8 cellular contexts compared by ENCODE assay signal in the genomic region with DNA sequence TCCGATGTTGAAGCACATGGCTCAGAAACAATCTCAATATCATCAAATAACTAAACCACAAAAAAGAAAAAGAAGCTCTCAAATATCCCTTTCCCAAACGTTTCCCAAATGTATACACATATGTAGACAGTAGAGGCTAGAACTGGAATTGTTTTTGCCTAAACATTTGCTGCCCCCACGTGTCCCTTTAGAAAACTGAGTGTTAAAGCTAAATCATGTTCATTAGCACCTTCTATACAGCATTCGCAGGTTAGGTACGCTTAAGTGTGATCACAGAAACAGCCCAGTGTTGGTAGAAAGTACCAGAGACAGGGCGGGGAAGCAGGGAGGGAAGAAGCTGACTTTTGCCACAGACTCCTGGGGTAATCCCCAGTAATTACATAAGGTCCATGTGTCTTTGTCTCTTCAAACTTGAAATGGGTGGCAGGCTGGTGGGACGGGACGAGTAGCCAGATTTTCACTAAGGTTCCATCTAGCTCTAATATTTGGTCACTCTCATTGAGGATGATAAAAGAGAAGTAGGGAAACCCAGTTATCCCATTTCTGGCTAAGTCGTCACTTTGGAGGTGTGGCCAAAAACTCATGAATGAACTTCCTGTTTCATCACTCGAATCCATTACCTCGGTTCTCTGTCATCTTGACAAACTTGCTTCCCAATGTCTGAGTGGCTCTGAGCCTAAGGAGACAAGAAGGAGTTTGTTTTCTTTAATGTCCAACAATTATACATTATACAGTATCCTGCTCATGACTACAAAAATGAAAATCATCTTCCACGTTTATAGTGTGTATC. TPM values are rescaled to one million over a fixed set of nuclear protein-coding genes. Genes with fewer than 3 reads are reported as not detected.
DNase-seq lines count a peak whose midpoint lies in the region; ATAC-seq and TF ChIP-seq lines count a peak whose summit lies in the region.

No MANE protein-coding gene starts in this region.

- no peak for TF ChIP-seq POLR2A in IMR-90 (IDR thresholded peaks at IDR 0.05; ENCODE audit: low read depth, low read length)

- no TSS peak for BruUV-seq in IMR-90 (replicated peaks; lab: Mats Ljungman, UMichigan)

- no peak overlapping the region for H3K4me3 Mint-ChIP-seq in progenitor cell of endocrine pancreas (ENCODE audit: low read depth)

- H3K4me1 Mint-ChIP-seq in progenitor cell of endocrine pancreas (ENCODE audit: low read depth): peaks cover 7% of the 10 kb centered on the region

- H3K79me1 ChIP-seq in IMR-90 (ENCODE audit: low read depth in 1 of 2, low read length in 2 of 2): no peaks in the 10 kb centered on the region

- no peak overlapping the region for H3K27ac Mint-ChIP-seq in progenitor cell of endocrine pancreas

- no peak overlapping the region for H3K27ac ChIP-seq in cardiac muscle cell
- no peak overlapping the region for H3K27ac ChIP-seq in IMR-90 (ENCODE audit: insufficient read depth, low read length)

- H3K27me3 Mint-ChIP-seq in progenitor cell of endocrine pancreas: peaks cover 62% of the 10 kb centered on the region

- peak overlapping the region; percentile 46; the same call in 1 of the 2 replicates for H3K4me2 ChIP-seq in IMR-90 (ENCODE audit: low read depth, low read length)

- dilution Hi-C loops in IMR-90 (cut with HindIII; ENCODE audit: low sequenced_read_pairs, unreplicated experiment): no loop called here

- 25% methylated on average over 2 of the region's 12 CpGs; no CpG with 5 or more reads in 1 of the 2 experiments for WGBS in IMR-90 (ENCODE audit: extremely low coverage in 2 of 2, insufficient read length in 1 of 2), 2 experiments

- peak overlapping the region; percentile 52; the same call in 1 of the 2 replicates for H2BK120ac ChIP-seq in IMR-90 (ENCODE audit: low read depth, low read length)

- in situ Hi-C loops in IMR-90 (cut with MboI; ENCODE audit: low sequenced_read_pairs): no loop called here

- no peak overlapping the region for H3K56ac ChIP-seq in IMR-90 (ENCODE audit: extremely low read depth, insufficient read depth, low read length)

- H3K36me3 Mint-ChIP-seq in progenitor cell of endocrine pancreas (ENCODE audit: insufficient read depth): no peaks in the 10 kb centered on the region

- DNase-seq in cardiac muscle cell (ENCODE audit: low read depth in 1 of 2, low spot score in 1 of 2) (peak; percentile 57 to 73), Right ventricle myocardium inferior (ENCODE audit: missing footprints) (no peak), IMR-90 (peak; percentile 52), RPMI7951 (ENCODE audit: low read depth) (peak; percentile 75), progenitor cell of endocrine pancreas (ENCODE audit: low spot score, unreplicated experiment) (no peak)
- no peak for DNase-seq in stimulated activated CD4-positive, alpha-beta T cell treated with anti-CD3 and anti-CD28 coated beads, Interleukin-15, amount 100 ng/mL, for 24 hours

- no peaks in the 10 kb centered on the region for H4K20me1 ChIP-seq in IMR-90 (ENCODE audit: insufficient read depth, low read length)

- POLR2A ChIA-PET in IMR-90 (lab: Charles Lee; ENCODE audit: unreplicated experiment): no interaction called here

- CTCF ChIA-PET in IMR-90 (lab: Yijun Ruan, JAX): interaction anchor here (0.6 to 1.4 kb wide), 12 partner anchors 9 to 1956 kb away, joined by 3 to 4 read pairs (median 3); no protein-coding TSS in a partner anchor

- H3K27me3 ChIP-seq in cardiac muscle cell: peaks cover 59% of the 10 kb centered on the region
- peaks cover 12% of the 10 kb centered on the region for H3K27me3 ChIP-seq in IMR-90 (ENCODE audit: control insufficient read depth, insufficient read depth, low read length)

- H3K9me1 ChIP-seq in IMR-90 (ENCODE audit: insufficient read depth, low read length): no peaks in the 10 kb centered on the region

- TF ChIP-seq RAD21 in IMR-90 (IDR thresholded peaks at IDR 0.05; ENCODE audit: low read length): peak; percentile 80

- H3K4me3 ChIP-seq in cardiac muscle cell (no peak overlapping the region), IMR-90 (ENCODE audit: insufficient read depth, low read depth, low read length) (no peak overlapping the region)

- H3K4me1 ChIP-seq in cardiac muscle cell (ENCODE audit: low read depth): peaks cover 6% of the 10 kb centered on the region
- no peaks in the 10 kb centered on the region for H3K4me1 ChIP-seq in IMR-90 (ENCODE audit: control insufficient read depth, insufficient read depth, low read length)

- no peak overlapping the region for H3K9ac ChIP-seq in IMR-90 (ENCODE audit: low read depth, low read length)

- peak overlapping the region; percentile 12; the same call in 1 of the 2 replicates for H3K4ac ChIP-seq in IMR-90 (ENCODE audit: low read depth, low read length)

- no peak overlapping the region for H2BK5ac ChIP-seq in IMR-90 (ENCODE audit: low read depth, low read length, poor library complexity, severe bottlenecking)

- H4K91ac ChIP-seq in IMR-90 (ENCODE audit: insufficient read depth, low read depth, low read length): no peak overlapping the region

- H4K8ac ChIP-seq in IMR-90 (ENCODE audit: low read depth in 2 of 2, low read length in 2 of 2): peak overlapping the region in 1 of 2 experiments; percentile 55; a peak in 2 of 4 replicates

- H4K5ac ChIP-seq in IMR-90 (ENCODE audit: low read depth, low read length): no peak overlapping the region

- no peak overlapping the region for H2AK9ac ChIP-seq in IMR-90 (replicated peaks; ENCODE audit: low read depth, low read length, poor library complexity)

- ATAC-seq in Right ventricle myocardium inferior (no peak), GM21723 (IDR thresholded peaks at IDR 0.05; ENCODE audit: unreplicated experiment) (peak; percentile 65), IMR-90 (ENCODE audit: low read depth) (peak; percentile 54; the same call in 1 of the 2 replicates), esophagus mucosa (peak; percentile 62)

- no peaks in the 10 kb centered on the region for H3K9me3 Mint-ChIP-seq in progenitor cell of endocrine pancreas (ENCODE audit: low read depth)

- intact Hi-C loops in Right ventricle myocardium inferior (cut with DNase I) (loop anchor here (5.0 to 10.0 kb wide), 3 partner anchors 885 to 1445 kb away; no protein-coding TSS in a partner anchor), IMR-90 (cut with micrococcal nuclease) (loop anchor here (1.0 to 5.0 kb wide), 4 partner anchors 398 to 1447 kb away; no protein-coding TSS in a partner anchor)

- TF ChIP-seq CTCF in cardiac muscle cell (IDR thresholded peaks at IDR 0.05; ENCODE audit: low read depth, low read length) (peak; percentile 59), IMR-90 (conservative IDR thresholded peaks at IDR 0.05; ENCODE audit: low read depth, low read length) (peak; percentile 58), progenitor cell of endocrine pancreas (IDR thresholded peaks at IDR 0.05; ENCODE audit: unreplicated experiment) (peak; percentile 67)

- H3K36me3 ChIP-seq in cardiac muscle cell (no peaks in the 10 kb centered on the region), IMR-90 (ENCODE audit: control insufficient read depth, insufficient read depth, low read length) (no peaks in the 10 kb centered on the region)

- H2BK15ac ChIP-seq in IMR-90 (ENCODE audit: low read depth, low read length): 0 out of 3 replicates have a peak overlapping the region, but pooled peaks have one; percentile 39

- H2AFZ ChIP-seq in IMR-90 (replicated peaks; ENCODE audit: low read length, poor library complexity): peak overlapping the region; percentile 81

- H3K23ac ChIP-seq in IMR-90 (ENCODE audit: low read depth, low read length): no peak overlapping the region

- H3K9me3 ChIP-seq in cardiac muscle cell (ENCODE audit: low read depth): no peaks in the 10 kb centered on the region
- H3K9me3 ChIP-seq in IMR-90 (ENCODE audit: control insufficient read depth, insufficient read depth, low read length): no peaks in the 10 kb centered on the region

- peak overlapping the region; percentile 54 for H2BK20ac ChIP-seq in IMR-90 (ENCODE audit: low read depth, low read length)

- H2AK5ac ChIP-seq in IMR-90 (ENCODE audit: low read depth, low read length): no peak overlapping the region

- no peak overlapping the region for H3K14ac ChIP-seq in IMR-90 (replicated peaks; ENCODE audit: low read depth, low read length)

- no peak overlapping the region for H3K18ac ChIP-seq in IMR-90 (ENCODE audit: low read depth, low read length)

TF ChIP-seq in IMR-90, 13 proteins besides CTCF, POLR2A, EP300 and RAD21:
- peak; percentile 64 for TF ChIP-seq SMC3 (IDR thresholded peaks at IDR 0.05; ENCODE audit: low read depth, low read length)
- no peak for TF ChIP-seq RFX5 (IDR thresholded peaks at IDR 0.05; ENCODE audit: low read depth, low read length)

RNA-seq across cellular contexts. Expression of a gene that starts 15.0 kb away (rescaled TPM):
- total RNA-seq in cardiac muscle cell: not detected in 2 replicates
- polyA plus RNA-seq in cardiac muscle cell: 0.17 and 0.26 TPM in 2 replicates
- total RNA-seq in Right ventricle myocardium inferior: 0.43 TPM
- 0.72 and 1.1 TPM in 2 replicates for total RNA-seq in IMR-90 (2012; rRNA removed)
- polyA plus RNA-seq in IMR-90 (2012; rRNA removed): 7.1 and 8.6 TPM in 2 replicates
- polyA plus RNA-seq in IMR-90 (2012; cell fraction: cytosol; rRNA removed): 5.0 and 6.4 TPM in 2 replicates
- polyA plus RNA-seq in IMR-90 (2012; cell fraction: nucleus; rRNA removed; ENCODE audit: low replicate concordance): 13.4 and 17.5 TPM in 2 replicates
- total RNA-seq in RPMI7951 (2014; rRNA removed; shearing (Covaris generic)): 8.9 and 9.0 TPM in 2 replicates
- total RNA-seq in esophagus mucosa: 59.6 TPM
- total RNA-seq in progenitor cell of endocrine pancreas: 4.7 and 10.0 TPM in 2 replicates

Comparison
In these comparisons a context has a peak if more than half of its experiments do, and no peak if none do; other contexts are left out.
1. DNase-seq: peak in cardiac muscle cell (2 of 2), IMR-90 (single experiment) and RPMI7951 (single experiment); none in Right ventricle myocardium inferior (single experiment), progenitor cell of endocrine pancreas (single experiment) and stimulated activated CD4-positive, alpha-beta T cell treated with anti-CD3 and anti-CD28 coated beads, Interleukin-15, amount 100 ng/mL, for 24 hours (single experiment).
2. Peak in every context shown above with its lines, with median percentiles within 50 percentile points of each other: CTCF ChIP-seq.